ENCODE assay signal across 9 cellular contexts in genomic region chr7:73622909-73623797, GRCh38. TPM values are rescaled to one million over a fixed set of nuclear protein-coding genes. Genes with fewer than 3 reads are reported as not detected.
DNase-seq lines count a peak whose midpoint lies in the region; FAIRE-seq and TF ChIP-seq lines count a peak whose summit lies in the region.
"Had no signal": no experiment of that assay in that cellular context is flagged by ENCODE, and none has a peak within 500 bp of the region (broad histone marks: within the 10 kb centered on the region; RNA-seq: fewer than 3 reads in every experiment).

No MANE protein-coding gene starts in this region.

- H3K27me3 ChIP-seq in HUES48 (ENCODE audit: control insufficient read depth, insufficient read depth, low read length) (peaks cover 12% of the 10 kb centered on the region), WERI-Rb-1 (ENCODE audit: insufficient read depth, low read depth, severe bottlenecking) (no peaks in the 10 kb centered on the region), iPS-20b (ENCODE audit: insufficient read depth, low read length) (peaks cover 48% of the 10 kb centered on the region), small intestine (ENCODE audit: control insufficient read depth in 2 of 2, insufficient read depth in 2 of 2, low read length in 2 of 2) (peaks cover 0 to 2% of the 10 kb centered on the region in 2 donors)

- TF ChIP-seq CTCF in WERI-Rb-1 (IDR thresholded peaks at IDR 0.05; ENCODE audit: low read depth, low read length), result no peak

- H3K36me3 ChIP-seq in HUES48 (ENCODE audit: control insufficient read depth, insufficient read depth, low read length) (no peaks in the 10 kb centered on the region), WERI-Rb-1 (0 out of 2 replicates have a peak, but pooled peaks cover 4% of the 10 kb centered on the region), iPS-20b (ENCODE audit: insufficient read depth, low read depth, low read length) (no peaks in the 10 kb centered on the region), small intestine (ENCODE audit: control insufficient read depth in 2 of 2, insufficient read depth in 2 of 2, low read length in 2 of 2) (no peaks in the 10 kb centered on the region)

- H3K4me1 ChIP-seq in HUES48 (ENCODE audit: control insufficient read depth, insufficient read depth, low read length), result no peaks in the 10 kb centered on the region
- H3K4me1 ChIP-seq in iPS-20b (ENCODE audit: insufficient read depth, low read length), result no peaks in the 10 kb centered on the region
- peaks cover 0 to 6% of the 10 kb centered on the region in 2 donors for H3K4me1 ChIP-seq in small intestine (ENCODE audit: control insufficient read depth in 2 of 2, insufficient read depth in 1 of 2, low read depth in 1 of 2, low read length in 1 of 2)

- DNase-seq in WERI-Rb-1 (no peak), small intestine (peak; percentile 71), SHP77 (lab: John Stamatoyannopoulos, UW) (no peak), COLO829 (ENCODE audit: low spot score) (no peak), HT-29 (ENCODE audit: low spot score) (no peak)

- H3K9me3 ChIP-seq in HUES48 (ENCODE audit: control insufficient read depth, insufficient read depth, low read length), result no peaks in the 10 kb centered on the region
- H3K9me3 ChIP-seq in WERI-Rb-1 (ENCODE audit: severe bottlenecking), result peaks cover 2% of the 10 kb centered on the region
- no peaks in the 10 kb centered on the region for H3K9me3 ChIP-seq in iPS-20b (ENCODE audit: insufficient read depth, low read depth, low read length)
- no peaks in the 10 kb centered on the region for H3K9me3 ChIP-seq in small intestine (ENCODE audit: control insufficient read depth, low read depth)

- H3K4me3 ChIP-seq in HUES48 (ENCODE audit: low read depth, low read length) (peak overlapping the region; percentile 78), WERI-Rb-1 (ENCODE audit: low read depth, low read length) (peak overlapping the region; percentile 87), iPS-20b (ENCODE audit: low read length) (peak overlapping the region; percentile 68), small intestine (ENCODE audit: low read depth in 1 of 2, low read length in 2 of 2) (peak overlapping the region in 1 of 2 donors; percentile 76)

- FAIRE-seq in small intestine (lab: Jason Lieb, UNC), result no peak
- FAIRE-seq: colon had no signal

- H3K27ac ChIP-seq in HUES48 (ENCODE audit: low read depth, low read length), result no peak overlapping the region
- H3K27ac ChIP-seq in WERI-Rb-1, result no peak overlapping the region; the same call in 1 of the 2 replicates
- no peak overlapping the region for H3K27ac ChIP-seq in iPS-20b (ENCODE audit: low read length)
- peak overlapping the region; percentile 71 to 87 for H3K27ac ChIP-seq in small intestine (ENCODE audit: low read depth in 1 of 2, low read length in 1 of 2)

- H3K9ac ChIP-seq in HUES48 (ENCODE audit: low read depth, low read length), result no peak overlapping the region
- peak overlapping the region; percentile 31; the same call in 1 of the 2 replicates for H3K9ac ChIP-seq in iPS-20b (ENCODE audit: low read depth, low read length)

- WGBS in small intestine, 3 donors, result 1 to 4% (median 3%) methylated on average over 47 to 58 of the region's 58 CpGs

RNA-seq across cellular contexts. Expression of gene MLXIPL, which starts 1.2 kb away (rescaled TPM):
- 100 to 1,000 TPM in 2 of 3 donors, 10 to 100 TPM in 1; 95.8 to 208 (median 138) TPM for polyA plus RNA-seq in small intestine
- total RNA-seq in HT-29 (2014; rRNA removed; shearing (Covaris generic)), result 0.53 and 5.1 TPM in 2 replicates
- total RNA-seq: RPMI7951 had no signal

RNA-seq across cellular contexts. Expression of gene VPS37D, which starts 44.5 kb away (rescaled TPM):
- 1 to 10 TPM; 2.6 to 3.8 (median 2.7) TPM for polyA plus RNA-seq in small intestine
- total RNA-seq in HT-29 (2014; rRNA removed; shearing (Covaris generic)), result 0.28 and 0.73 TPM in 2 replicates

RNA-seq across cellular contexts. Expression of gene TBL2, which starts 44.8 kb away (rescaled TPM):
- 10 to 100 TPM in 1 of 3 donors, 1 to 10 TPM in 2; 5.4 to 28.0 (median 10.0) TPM for polyA plus RNA-seq in small intestine
- 73.1 and 94.4 TPM in 2 replicates for total RNA-seq in HT-29 (2014; rRNA removed; shearing (Covaris generic))

Comparison
In these comparisons a context has a peak if more than half of its experiments do, and no peak if none do; other contexts are left out.
1. H3K27ac ChIP-seq: peak in small intestine (2 of 2); none in HUES48 (single experiment), WERI-Rb-1 (single experiment) and iPS-20b (single experiment).